ENCODE assay signal across 14 cellular contexts in genomic region chrX:129782015-129782495, GRCh38. TPM values are rescaled to one million over a fixed set of nuclear protein-coding genes. Genes with fewer than 3 reads are reported as not detected.
DNase-seq lines count a peak whose midpoint lies in the region; ATAC-seq, FAIRE-seq and TF ChIP-seq lines count a peak whose summit lies in the region.
"Had no signal": no experiment of that assay in that cellular context is flagged by ENCODE, and none has a peak within 500 bp of the region (broad histone marks: within the 10 kb centered on the region; RNA-seq: fewer than 3 reads in every experiment).

No MANE protein-coding gene starts in this region.

- no peaks in the 10 kb centered on the region for H3K9me1 ChIP-seq in K562 (ENCODE audit: control insufficient read depth, insufficient read depth, low read length)

- no peak overlapping the region for H3K4me2 ChIP-seq in K562 (ENCODE audit: insufficient read depth, low read length)

- H3K9me3 Mint-ChIP-seq in activated CD8-positive, alpha-beta memory T cell treated with anti-CD3 and anti-CD28 coated beads, Interleukin-2, amount 10 ng/mL, durations not matched to agents 7 days and 5 days (ENCODE audit: low read depth) = no peaks in the 10 kb centered on the region
- H3K9me3 Mint-ChIP-seq in stimulated activated memory B cell treated with anti-CD40 and anti-IgM and Interleukin-4, amounts not matched to agents 10 μg/mL and 1 μg/mL and 100 μg/mL, for 72 hours = peaks cover 3% of the 10 kb centered on the region
- H3K9me3 Mint-ChIP-seq: type B pancreatic cell had no signal

- peaks cover 13 to 28% of the 10 kb centered on the region in 2 experiments for H3K4me1 ChIP-seq in K562 (replicated peaks in 1 of 2; ENCODE audit: control insufficient read depth in 2 of 2, insufficient read depth in 2 of 2, low read length in 2 of 2)

- H3K36me3 Mint-ChIP-seq in activated CD8-positive, alpha-beta memory T cell treated with anti-CD3 and anti-CD28 coated beads, Interleukin-2, amount 10 ng/mL, durations not matched to agents 7 days and 5 days = peaks cover 68% of the 10 kb centered on the region
- H3K36me3 Mint-ChIP-seq in stimulated activated memory B cell treated with anti-CD40 and anti-IgM and Interleukin-4, amounts not matched to agents 10 μg/mL and 1 μg/mL and 100 μg/mL, for 72 hours = peaks cover 54% of the 10 kb centered on the region
- H3K36me3 Mint-ChIP-seq: type B pancreatic cell had no signal

- H4K20me1 ChIP-seq in K562 (replicated peaks; ENCODE audit: control insufficient read depth, insufficient read depth, low read length) = no peaks in the 10 kb centered on the region

- H3K4me3 ChIP-seq in NB4 (ENCODE audit: low read depth, low read length) (peak overlapping the region; percentile 60), K562 (no peak overlapping the region)

- H3K4me3 Mint-ChIP-seq in activated CD8-positive, alpha-beta memory T cell treated with anti-CD3 and anti-CD28 coated beads, Interleukin-2, amount 10 ng/mL, durations not matched to agents 7 days and 5 days = peak overlapping the region; percentile 78
- H3K4me3 Mint-ChIP-seq in stimulated activated memory B cell treated with anti-CD40 and anti-IgM and Interleukin-4, amounts not matched to agents 10 μg/mL and 1 μg/mL and 100 μg/mL, for 72 hours = peak overlapping the region; percentile 86
- H3K4me3 Mint-ChIP-seq: type B pancreatic cell had no signal

- TF ChIP-seq RAD21 in K562 (CRISPR knock-in tag; conservative IDR thresholded peaks at IDR 0.05 in 1 of 2, IDR thresholded peaks at IDR 0.05 in 1 of 2) = no peak

- in situ Hi-C loops in K562 (cut with MboI) = no loop called here

- intact Hi-C loops in K562 (cut with micrococcal nuclease) = no loop called here

- no peak for ATAC-seq in activated CD8-positive, alpha-beta memory T cell treated with anti-CD3 and anti-CD28 coated beads, Interleukin-2, amount 10 ng/mL, durations not matched to agents 7 days and 5 days
- ATAC-seq in K562 (no peak), GM21723 (IDR thresholded peaks at IDR 0.05; ENCODE audit: unreplicated experiment) (no peak)
- ATAC-seq in stimulated activated memory B cell treated with anti-CD40 and anti-IgM and Interleukin-4, amounts not matched to agents 10 μg/mL and 1 μg/mL and 100 μg/mL, for 72 hours = no peak

- peaks cover 58% of the 10 kb centered on the region for H3K4me1 Mint-ChIP-seq in activated CD8-positive, alpha-beta memory T cell treated with anti-CD3 and anti-CD28 coated beads, Interleukin-2, amount 10 ng/mL, durations not matched to agents 7 days and 5 days
- H3K4me1 Mint-ChIP-seq in stimulated activated memory B cell treated with anti-CD40 and anti-IgM and Interleukin-4, amounts not matched to agents 10 μg/mL and 1 μg/mL and 100 μg/mL, for 72 hours = peaks cover 61% of the 10 kb centered on the region

- no TSS peak for BruUV-seq in K562 (replicated peaks; lab: Mats Ljungman, UMichigan)

- POLR2A ChIA-PET in K562 (lab: Yijun Ruan, JAX) = interaction anchor here (1.1 kb wide), 1 partner anchor 13 kb away, joined by 4 read pairs; no protein-coding TSS in a partner anchor

- 8% methylated on average over 5 of the region's 5 CpGs for WGBS in K562 (ENCODE audit: insufficient coverage, low coverage, missing lambda C conversion rate)

- H3K36me3 ChIP-seq in K562 (ENCODE audit: control insufficient read depth, insufficient read depth, low read length) = no peaks in the 10 kb centered on the region

- no peaks in the 10 kb centered on the region for H3K9me3 ChIP-seq in K562 (replicated peaks; ENCODE audit: control insufficient read depth, insufficient read depth, low read depth, low read length)

- H3K27me3 Mint-ChIP-seq in activated CD8-positive, alpha-beta memory T cell treated with anti-CD3 and anti-CD28 coated beads, Interleukin-2, amount 10 ng/mL, durations not matched to agents 7 days and 5 days = no peaks in the 10 kb centered on the region
- H3K27me3 Mint-ChIP-seq in stimulated activated memory B cell treated with anti-CD40 and anti-IgM and Interleukin-4, amounts not matched to agents 10 μg/mL and 1 μg/mL and 100 μg/mL, for 72 hours = no peaks in the 10 kb centered on the region

- TF ChIP-seq POLR2A in NB4 (IDR thresholded peaks at IDR 0.05; ENCODE audit: extremely low read depth, insufficient read length) = no peak
- TF ChIP-seq POLR2A in K562 (conservative IDR thresholded peaks at IDR 0.05) = no peak

- DNase-seq in activated CD8-positive, alpha-beta memory T cell treated with anti-CD3 and anti-CD28 coated beads, Interleukin-2, amount 10 ng/mL, durations not matched to agents 7 days and 5 days = no peak
- no peak for DNase-seq in activated CD8-positive, alpha-beta memory T cell treated with anti-CD3 and anti-CD28 coated beads, Interleukin-2, amount 50 U/mL, for 4 hours
- DNase-seq in NB4 (ENCODE audit: low read depth) (no peak), K562 (ENCODE audit: extremely low read depth in 1 of 4, low spot score in 3 of 4) (no peak), NCI-H82 (lab: John Stamatoyannopoulos, UW) (no peak), caudate nucleus (lab: John Stamatoyannopoulos, UW) (no peak)
- DNase-seq: ACHN, DMS 273 treated with DMSO at 0.1 percent for 48 hours, GOT3, NCI-H2107, SW 1271 had no signal

- no peaks in the 10 kb centered on the region for H3K79me2 ChIP-seq in K562 (ENCODE audit: control insufficient read depth, insufficient read depth, low read length)

- TF ChIP-seq EP300 in K562 (IDR thresholded peaks at IDR 0.05; ENCODE audit: low read length) = no peak

- peak overlapping the region; percentile 93 for H3K27ac Mint-ChIP-seq in activated CD8-positive, alpha-beta memory T cell treated with anti-CD3 and anti-CD28 coated beads, Interleukin-2, amount 10 ng/mL, durations not matched to agents 7 days and 5 days
- H3K27ac Mint-ChIP-seq in stimulated activated memory B cell treated with anti-CD40 and anti-IgM and Interleukin-4, amounts not matched to agents 10 μg/mL and 1 μg/mL and 100 μg/mL, for 72 hours = peak overlapping the region; percentile 90
- H3K27ac Mint-ChIP-seq: type B pancreatic cell had no signal

- no peaks in the 10 kb centered on the region for H3K27me3 ChIP-seq in K562 (ENCODE audit: control insufficient read depth in 2 of 2, insufficient read depth in 2 of 2, low read length in 2 of 2)

- no peak overlapping the region for H3K9ac ChIP-seq in K562 (ENCODE audit: insufficient read depth in 1 of 2, low read depth in 2 of 2, low read length in 2 of 2)

- FAIRE-seq in K562 (lab: Jason Lieb, UNC) = no peak

- CTCF ChIA-PET in activated CD8-positive, alpha-beta memory T cell treated with anti-CD3 and anti-CD28 coated beads, Interleukin-2, amount 10 ng/mL, durations not matched to agents 7 days and 5 days (lab: Charles Lee) = interaction anchor here (1.0 to 6.5 kb wide), 10 partner anchors 11 to 144 kb away, joined by 3 to 66 read pairs (median 6); partner anchors contain the start of gene APLN
- CTCF ChIA-PET in K562 (lab: Yijun Ruan, JAX; ENCODE audit: low intra/inter-chr PET ratio) = no interaction called here

- TF ChIP-seq CTCF in NB4 (IDR thresholded peaks at IDR 0.05; ENCODE audit: low read depth, low read length) (no peak), K562 (IDR thresholded peaks at IDR 0.05 in 2 of 3, conservative IDR thresholded peaks at IDR 0.05 in 1 of 3; ENCODE audit: insufficient read depth in 2 of 3, low read depth in 1 of 3, low read length in 3 of 3) (no peak)

- no peak overlapping the region for H2AFZ ChIP-seq in K562 (ENCODE audit: low read depth, low read length)

- H3K27ac ChIP-seq in K562 (ENCODE audit: extremely low read depth, low read depth, low read length) (no peak overlapping the region), caudate nucleus (ENCODE audit: low read depth, low read length) (no peak overlapping the region)

RNA-seq across cellular contexts. Expression of gene SASH3, which starts 2.3 kb away (rescaled TPM):
- total RNA-seq in activated CD8-positive, alpha-beta memory T cell treated with anti-CD3 and anti-CD28 coated beads, Interleukin-2, amount 10 ng/mL, durations not matched to agents 7 days and 5 days = 100 to 1,000 TPM; 231 to 248 TPM
- total RNA-seq in K562 (2011; cell fraction: chromatin; rRNA removed; ENCODE audit: low replicate concordance) = not detected in 2 replicates
- not detected in 2 replicates for total RNA-seq in K562 (2011; cell fraction: nucleolus; rRNA removed)
- total RNA-seq in K562 (2011; cell fraction: nucleoplasm; rRNA removed) = not detected in 2 replicates
- total RNA-seq in K562 (2014; rRNA removed) (0.08 and 0.14 TPM in 2 replicates), K562 (2014; rRNA removed; fragmentation: Illumina TruSeq; extraction: Trizol) (0.06 and 0.07 TPM in 2 replicates), K562 (2015; rRNA removed; fragmentation: Illumina TruSeq; extraction: Trizol) (0.72 and 1.1 TPM in 2 replicates), K562 (2021) (0.34 and 0.35 TPM in 2 replicates)
- polyA plus RNA-seq in K562 (2011; rRNA removed) (0.06 and 0.08 TPM in 2 replicates), K562 (2014; fragmentation: Illumina TruSeq; extraction: Trizol) (0.10 and 0.14 TPM in 2 replicates), K562 (2014; fragmentation: Nextera tagmentation; extraction: Ambion mirVana) (under 1 TPM; 0.03 to 0.06 TPM), K562 (2014; rRNA removed) (0.08 and 0.13 TPM in 2 replicates)
- 0.04 and 0.06 TPM in 2 replicates for polyA plus RNA-seq in K562 (2011; cell fraction: cytosol; rRNA removed)
- 0.04 and 0.07 TPM in 2 replicates for polyA plus RNA-seq in K562 (2011; cell fraction: nucleus; rRNA removed)
- 0.21 and 0.75 TPM in 2 replicates for polyA plus RNA-seq in K562 (2012)
- not detected in 2 replicates for polyA minus RNA-seq in K562 (2011; rRNA and poly(A)+ RNA removed)
- polyA minus RNA-seq in K562 (2011; cell fraction: cytosol; rRNA and poly(A)+ RNA removed) = not detected in 2 replicates
- polyA minus RNA-seq in K562 (2011; cell fraction: nucleus; rRNA and poly(A)+ RNA removed) = not detected in 2 replicates

RNA-seq across cellular contexts. Expression of gene XPNPEP2, which starts 43.3 kb away (rescaled TPM):
- total RNA-seq in activated CD8-positive, alpha-beta memory T cell treated with anti-CD3 and anti-CD28 coated beads, Interleukin-2, amount 10 ng/mL, durations not matched to agents 7 days and 5 days = 1 to 10 TPM; 1.0 to 1.2 TPM
- not detected in 2 replicates for total RNA-seq in K562 (2011; cell fraction: chromatin; rRNA removed; ENCODE audit: low replicate concordance)
- total RNA-seq in K562 (2011; cell fraction: nucleolus; rRNA removed) = not detected in 2 replicates
- total RNA-seq in K562 (2011; cell fraction: nucleoplasm; rRNA removed) = not detected in 2 replicates
- total RNA-seq in K562 (2014; rRNA removed) (not detected in 2 replicates), K562 (2014; rRNA removed; fragmentation: Illumina TruSeq; extraction: Trizol) (not detected in 2 replicates), K562 (2015; rRNA removed; fragmentation: Illumina TruSeq; extraction: Trizol) (not detected in 2 replicates), K562 (2021) (0.04 TPM in 1 of 2 replicates, not detected in the other)
- polyA plus RNA-seq in K562 (2011; rRNA removed) (0.01 TPM in 1 of 2 replicates, not detected in the other), K562 (2014; fragmentation: Illumina TruSeq; extraction: Trizol) (0.13 TPM in 1 of 2 replicates, not detected in the other), K562 (2014; fragmentation: Nextera tagmentation; extraction: Ambion mirVana) (under 1 TPM in 1 of 2 experiments, not detected in 1; 0.03 TPM), K562 (2014; rRNA removed) (0.19 TPM in 1 of 2 replicates, not detected in the other)
- polyA plus RNA-seq in K562 (2011; cell fraction: cytosol; rRNA removed) = 0.03 and 0.04 TPM in 2 replicates
- polyA plus RNA-seq in K562 (2011; cell fraction: nucleus; rRNA removed) = not detected in 2 replicates
- polyA plus RNA-seq in K562 (2012) = 0.05 and 0.11 TPM in 2 replicates
- not detected in 2 replicates for polyA minus RNA-seq in K562 (2011; rRNA and poly(A)+ RNA removed)
- not detected in 2 replicates for polyA minus RNA-seq in K562 (2011; cell fraction: cytosol; rRNA and poly(A)+ RNA removed)
- polyA minus RNA-seq in K562 (2011; cell fraction: nucleus; rRNA and poly(A)+ RNA removed) = not detected in 2 replicates

Comparison
In these comparisons a context has a peak if more than half of its experiments do, and no peak if none do; other contexts are left out.
1. RNA of gene SASH3, which starts 2.3 kb away (total RNA-seq): 231 to 248 TPM in activated CD8-positive, alpha-beta memory T cell treated with anti-CD3 and anti-CD28 coated beads, Interleukin-2, amount 10 ng/mL, durations not matched to agents 7 days and 5 days; 0.06 to 1.1 TPM in K562; every median in the first group is over 100 times any median in the second.